In the genomic region with DNA sequence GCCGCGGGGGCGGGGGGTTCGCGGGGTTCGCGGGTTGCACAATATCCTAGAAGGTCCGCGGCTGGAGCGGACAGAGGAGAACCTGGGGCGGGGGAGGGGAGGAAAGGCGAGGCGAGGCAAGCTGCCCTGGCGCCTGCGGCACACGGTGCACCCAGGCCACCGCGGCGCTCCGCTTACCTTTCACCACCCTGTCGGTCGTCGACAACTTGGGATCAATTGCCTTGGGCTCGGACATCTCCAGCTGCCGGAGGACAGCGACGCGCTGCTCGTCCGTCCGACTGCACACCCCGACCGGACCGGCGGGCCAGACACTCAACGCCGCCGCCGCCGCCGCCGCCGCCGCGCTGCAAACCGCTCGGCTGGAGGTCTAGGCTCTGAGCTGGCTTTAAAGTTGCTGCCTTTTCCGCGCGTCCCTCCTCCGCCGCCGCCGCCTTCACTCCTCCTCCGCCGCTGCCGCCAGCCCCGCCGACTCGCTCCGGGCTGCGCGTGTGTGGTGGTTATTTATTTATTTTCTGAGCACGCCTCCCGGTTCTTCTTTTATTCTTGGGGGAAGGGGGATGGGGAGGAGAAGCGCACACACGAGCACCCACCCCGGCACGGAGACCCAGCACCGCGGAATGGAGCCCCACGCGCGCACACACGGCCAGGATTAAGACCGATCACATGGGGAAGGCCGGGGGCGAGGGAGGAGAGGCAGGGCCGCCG, we compare ENCODE assay signal across 8 cellular contexts. TPM values are rescaled to one million over a fixed set of nuclear protein-coding genes. Genes with fewer than 3 reads are reported as not detected.
A peak's percentile ranks its signal among the peaks of the same experiment; 100 is the strongest.
DNase-seq lines count a peak whose midpoint lies in the region; ATAC-seq and TF ChIP-seq lines count a peak whose summit lies in the region.

No MANE protein-coding gene starts in this region.

- H3K36me3 Mint-ChIP-seq in CD8-positive, alpha-beta T cell, result peaks cover 13% of the 10 kb centered on the region
- H3K36me3 Mint-ChIP-seq in progenitor cell of endocrine pancreas (ENCODE audit: insufficient read depth), result no peaks in the 10 kb centered on the region

- 0 to 1% (median 0%) methylated on average over 51 to 80 of the region's 80 CpGs for WGBS in adipose tissue, 3 donors

- peaks cover 11% of the 10 kb centered on the region for H3K27me3 Mint-ChIP-seq in CD8-positive, alpha-beta T cell (ENCODE audit: low read depth)
- H3K27me3 Mint-ChIP-seq in progenitor cell of endocrine pancreas, result peaks cover 6% of the 10 kb centered on the region

- H3K36me3 ChIP-seq in CD8-positive, alpha-beta T cell (ENCODE audit: insufficient read depth, low read length), result no peaks in the 10 kb centered on the region
- no peaks in the 10 kb centered on the region for H3K36me3 ChIP-seq in SJCRH30
- no peaks in the 10 kb centered on the region for H3K36me3 ChIP-seq in vagina

- peaks cover 3% of the 10 kb centered on the region for H3K27me3 ChIP-seq in CD8-positive, alpha-beta T cell (ENCODE audit: insufficient read depth, low read length)
- H3K27me3 ChIP-seq in SJCRH30 (no peaks in the 10 kb centered on the region), vagina (no peaks in the 10 kb centered on the region)

- peak; percentile 21 for ATAC-seq in CD8-positive, alpha-beta T cell
- ATAC-seq in GM19455 (IDR thresholded peaks at IDR 0.05; ENCODE audit: unreplicated experiment) (peak; percentile 10), HG03575 (IDR thresholded peaks at IDR 0.05; ENCODE audit: extremely low read depth, insufficient number of reproducible peaks, low FRiP score, unreplicated experiment) (peak; percentile 1), left cardiac atrium (peak; percentile 15 to 34)

- H3K4me3 ChIP-seq in CD8-positive, alpha-beta T cell (ENCODE audit: low read depth, low read length), result peak overlapping the region; percentile 99
- H3K4me3 ChIP-seq in SJCRH30, result peak overlapping the region; percentile 93
- H3K4me3 ChIP-seq in vagina, result peak overlapping the region; percentile 88 to 92

- H3K4me3 Mint-ChIP-seq in CD8-positive, alpha-beta T cell, result peak overlapping the region; percentile 98
- peak overlapping the region; percentile 95 for H3K4me3 Mint-ChIP-seq in progenitor cell of endocrine pancreas (ENCODE audit: low read depth)

- peak in 6 of 7 experiments; percentile 36 to 78 (median 62) for DNase-seq in CD8-positive, alpha-beta T cell
- DNase-seq in SJCRH30 (peak; percentile 37 to 65), left cardiac atrium (peak; percentile 69), progenitor cell of endocrine pancreas (ENCODE audit: low spot score, unreplicated experiment) (peak; percentile 43), vagina (ENCODE audit: extremely low spot score in 2 of 2) (no peak)

- CTCF ChIA-PET in CD8-positive, alpha-beta T cell (lab: Charles Lee), result interaction anchor here (0.9 to 1.3 kb wide), 2 partner anchors 327 to 384 kb away, joined by 3 to 4 read pairs; no protein-coding TSS in a partner anchor

- POLR2A ChIA-PET in CD8-positive, alpha-beta T cell (lab: Charles Lee), result interaction anchor here (1.1 to 3.6 kb wide), 6 partner anchors 19 to 327 kb away, joined by 3 to 26 read pairs (median 4); no protein-coding TSS in a partner anchor

- TF ChIP-seq POLR2A in vagina (IDR thresholded peaks at IDR 0.05), result no peak

- H3K9me3 ChIP-seq in CD8-positive, alpha-beta T cell (ENCODE audit: low read length), result no peaks in the 10 kb centered on the region
- H3K9me3 ChIP-seq in SJCRH30 (replicated peaks) (no peaks in the 10 kb centered on the region), vagina (no peaks in the 10 kb centered on the region)

- H3K27ac ChIP-seq in CD8-positive, alpha-beta T cell (ENCODE audit: low read depth, low read length), result peak overlapping the region; percentile 64
- peak overlapping the region; percentile 86 for H3K27ac ChIP-seq in SJCRH30
- H3K27ac ChIP-seq in adipose tissue (ENCODE audit: low read depth, low read length), result peak overlapping the region; percentile 64
- peak overlapping the region; percentile 92 for H3K27ac ChIP-seq in vagina

- no peak for TF ChIP-seq CTCF in CD8-positive, alpha-beta T cell (IDR thresholded peaks at IDR 0.05)
- TF ChIP-seq CTCF in progenitor cell of endocrine pancreas (IDR thresholded peaks at IDR 0.05; ENCODE audit: unreplicated experiment) (no peak), vagina (IDR thresholded peaks at IDR 0.05) (no peak)

- no peaks in the 10 kb centered on the region for H3K9me3 Mint-ChIP-seq in CD8-positive, alpha-beta T cell
- H3K9me3 Mint-ChIP-seq in progenitor cell of endocrine pancreas (ENCODE audit: low read depth), result no peaks in the 10 kb centered on the region

- intact Hi-C loops in CD8-positive, alpha-beta T cell (cut with DNase I, micrococcal nuclease), result loop anchor here (1.0 to 10.0 kb wide), 25 partner anchors 18 to 1848 kb away; a partner anchor contains a TSS
- intact Hi-C loops in left cardiac atrium (cut with DNase I), result loop anchor here in 1 of 2 donors (5.0 kb wide), 2 partner anchors 154 to 174 kb away; no protein-coding TSS in a partner anchor
- intact Hi-C loops in vagina (cut with DNase I), result loop anchor here (5.0 kb wide), 2 partner anchors 154 to 364 kb away; no protein-coding TSS in a partner anchor

- H3K4me1 Mint-ChIP-seq in CD8-positive, alpha-beta T cell (ENCODE audit: low read depth), result peaks cover 38% of the 10 kb centered on the region
- H3K4me1 Mint-ChIP-seq in progenitor cell of endocrine pancreas (ENCODE audit: low read depth), result peaks cover 14% of the 10 kb centered on the region

- H3K27ac Mint-ChIP-seq in CD8-positive, alpha-beta T cell, result peak overlapping the region; percentile 93
- peak overlapping the region; percentile 96 for H3K27ac Mint-ChIP-seq in progenitor cell of endocrine pancreas

- H3K4me1 ChIP-seq in CD8-positive, alpha-beta T cell (ENCODE audit: insufficient read depth, low read length), result peaks cover 10% of the 10 kb centered on the region
- H3K4me1 ChIP-seq in SJCRH30 (0 out of 2 replicates have a peak, but pooled peaks cover 4% of the 10 kb centered on the region), vagina (peaks cover 53% of the 10 kb centered on the region)

RNA-seq across cellular contexts. Expression of a gene that starts 0.6 kb away (rescaled TPM):
- total RNA-seq in CD8-positive, alpha-beta T cell, result 10 to 100 TPM; 11.8 to 15.9 TPM
- 36.2 and 38.4 TPM in 2 replicates for total RNA-seq in SJCRH30 (2014; rRNA removed; shearing (Covaris generic))
- 10 to 100 TPM in 2 of 3 donors, 1 to 10 TPM in 1; 6.5 to 27.2 (median 14.1) TPM for polyA plus RNA-seq in adipose tissue
- 10 to 100 TPM; 22.0 to 25.7 TPM for total RNA-seq in left cardiac atrium
- 22.5 and 27.4 TPM in 2 replicates for total RNA-seq in progenitor cell of endocrine pancreas
- 45.9 TPM for total RNA-seq in vagina

Comparison
In these comparisons a context has a peak if more than half of its experiments do, and no peak if none do; other contexts are left out.
1. DNase-seq: peak in CD8-positive, alpha-beta T cell (6 of 7), SJCRH30 (2 of 2), left cardiac atrium (single experiment) and progenitor cell of endocrine pancreas (single experiment); none in vagina (0 of 2).
2. Peak in every context shown above with its lines, with median percentiles within 50 percentile points of each other: ATAC-seq, H3K27ac ChIP-seq and H3K4me3 ChIP-seq.